ENCODE assay signal across 1 cellular context in the genomic region with DNA sequence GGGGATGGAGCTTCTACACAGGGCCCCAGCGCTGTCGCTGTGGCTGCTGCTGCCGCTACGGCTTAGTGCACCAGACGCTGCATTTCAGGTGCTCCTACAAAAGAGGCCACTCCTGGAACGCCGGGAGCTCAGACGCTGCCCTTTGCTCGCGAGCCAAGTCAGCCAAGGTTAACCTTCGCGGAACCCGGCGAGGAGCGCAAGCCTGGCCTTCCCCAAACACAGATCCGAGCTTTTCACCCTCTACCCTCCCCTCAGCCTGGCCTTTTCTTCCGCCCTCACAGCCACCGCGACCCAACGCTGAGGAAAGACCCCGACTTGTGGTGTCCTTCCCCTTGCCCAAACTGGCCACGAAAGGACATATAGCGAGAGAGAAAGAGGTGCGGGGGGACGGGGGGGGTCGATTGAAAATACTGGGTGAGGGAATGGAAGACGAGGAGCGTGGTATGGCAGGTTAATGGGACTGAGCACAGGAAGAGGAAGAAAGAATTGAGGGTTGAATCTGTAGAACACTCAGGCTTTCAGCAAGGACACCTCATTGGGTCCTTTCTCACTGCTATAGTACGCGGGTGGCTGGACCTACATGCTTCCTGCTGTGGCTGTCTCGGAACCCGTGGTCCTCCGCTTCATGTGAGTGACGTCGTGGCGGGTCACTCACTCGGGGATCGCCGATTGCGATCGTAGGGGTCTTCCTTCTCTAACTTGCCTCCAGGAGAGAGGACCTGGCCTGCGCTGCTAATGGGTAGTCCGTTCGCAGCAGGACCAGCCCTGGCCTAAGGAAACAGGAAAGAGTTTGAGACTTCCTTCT.
TF ChIP-seq lines count a peak whose summit lies in the region.

A gene (plus strand): TSS at position 583 of the 805 bp plus-strand sequence. CDS start 8,460 bp downstream, outside the sequence.
A gene (minus strand): TSS at position 242 of the 805 bp plus-strand sequence. CDS start 7,249 bp downstream, outside the sequence.

TF ChIP-seq in K562, 482 proteins besides CTCF, POLR2A, EP300 and RAD21 (continued from another document and continues in another):
- TF ChIP-seq, protein P1, sequence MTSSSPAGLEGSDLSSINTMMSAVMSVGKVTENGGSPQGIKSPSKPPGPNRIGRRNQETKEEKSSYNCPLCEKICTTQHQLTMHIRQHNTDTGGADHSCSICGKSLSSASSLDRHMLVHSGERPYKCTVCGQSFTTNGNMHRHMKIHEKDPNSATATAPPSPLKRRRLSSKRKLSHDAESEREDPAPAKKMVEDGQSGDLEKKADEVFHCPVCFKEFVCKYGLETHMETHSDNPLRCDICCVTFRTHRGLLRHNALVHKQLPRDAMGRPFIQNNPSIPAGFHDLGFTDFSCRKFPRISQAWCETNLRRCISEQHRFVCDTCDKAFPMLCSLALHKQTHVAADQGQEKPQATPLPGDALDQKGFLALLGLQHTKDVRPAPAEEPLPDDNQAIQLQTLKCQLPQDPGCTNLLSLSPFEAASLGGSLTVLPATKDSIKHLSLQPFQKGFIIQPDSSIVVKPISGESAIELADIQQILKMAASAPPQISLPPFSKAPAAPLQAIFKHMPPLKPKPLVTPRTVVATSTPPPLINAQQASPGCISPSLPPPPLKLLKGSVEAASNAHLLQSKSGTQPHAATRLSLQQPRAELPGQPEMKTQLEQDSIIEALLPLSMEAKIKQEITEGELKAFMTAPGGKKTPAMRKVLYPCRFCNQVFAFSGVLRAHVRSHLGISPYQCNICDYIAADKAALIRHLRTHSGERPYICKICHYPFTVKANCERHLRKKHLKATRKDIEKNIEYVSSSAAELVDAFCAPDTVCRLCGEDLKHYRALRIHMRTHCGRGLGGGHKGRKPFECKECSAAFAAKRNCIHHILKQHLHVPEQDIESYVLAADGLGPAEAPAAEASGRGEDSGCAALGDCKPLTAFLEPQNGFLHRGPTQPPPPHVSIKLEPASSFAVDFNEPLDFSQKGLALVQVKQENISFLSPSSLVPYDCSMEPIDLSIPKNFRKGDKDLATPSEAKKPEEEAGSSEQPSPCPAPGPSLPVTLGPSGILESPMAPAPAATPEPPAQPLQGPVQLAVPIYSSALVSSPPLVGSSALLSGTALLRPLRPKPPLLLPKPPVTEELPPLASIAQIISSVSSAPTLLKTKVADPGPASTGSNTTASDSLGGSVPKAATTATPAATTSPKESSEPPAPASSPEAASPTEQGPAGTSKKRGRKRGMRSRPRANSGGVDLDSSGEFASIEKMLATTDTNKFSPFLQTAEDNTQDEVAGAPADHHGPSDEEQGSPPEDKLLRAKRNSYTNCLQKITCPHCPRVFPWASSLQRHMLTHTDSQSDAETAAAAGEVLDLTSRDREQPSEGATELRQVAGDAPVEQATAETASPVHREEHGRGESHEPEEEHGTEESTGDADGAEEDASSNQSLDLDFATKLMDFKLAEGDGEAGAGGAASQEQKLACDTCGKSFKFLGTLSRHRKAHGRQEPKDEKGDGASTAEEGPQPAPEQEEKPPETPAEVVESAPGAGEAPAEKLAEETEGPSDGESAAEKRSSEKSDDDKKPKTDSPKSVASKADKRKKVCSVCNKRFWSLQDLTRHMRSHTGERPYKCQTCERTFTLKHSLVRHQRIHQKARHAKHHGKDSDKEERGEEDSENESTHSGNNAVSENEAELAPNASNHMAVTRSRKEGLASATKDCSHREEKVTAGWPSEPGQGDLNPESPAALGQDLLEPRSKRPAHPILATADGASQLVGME (CRISPR knock-in tag; IDR thresholded peaks at IDR 0.05) = no peak
- peak in 1 of 2 experiments; percentile 68; a peak in 2 of 4 replicates for TF ChIP-seq CSDE1 (IDR thresholded peaks at IDR 0.05)
- no peak for TF ChIP-seq BMI1 (IDR thresholded peaks at IDR 0.05; ENCODE audit: low read length)
- peak; percentile 82 for TF ChIP-seq CC2D1A (IDR thresholded peaks at IDR 0.05)
- TF ChIP-seq, protein P2, sequence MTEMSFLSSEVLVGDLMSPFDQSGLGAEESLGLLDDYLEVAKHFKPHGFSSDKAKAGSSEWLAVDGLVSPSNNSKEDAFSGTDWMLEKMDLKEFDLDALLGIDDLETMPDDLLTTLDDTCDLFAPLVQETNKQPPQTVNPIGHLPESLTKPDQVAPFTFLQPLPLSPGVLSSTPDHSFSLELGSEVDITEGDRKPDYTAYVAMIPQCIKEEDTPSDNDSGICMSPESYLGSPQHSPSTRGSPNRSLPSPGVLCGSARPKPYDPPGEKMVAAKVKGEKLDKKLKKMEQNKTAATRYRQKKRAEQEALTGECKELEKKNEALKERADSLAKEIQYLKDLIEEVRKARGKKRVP (CRISPR knock-in tag; IDR thresholded peaks at IDR 0.05) = no peak
- peak; percentile 89 for TF ChIP-seq MYC (IDR thresholded peaks at IDR 0.05; ENCODE audit: low read depth, low read length)
- peak; percentile 73; the same call in 1 of the 2 replicates for TF ChIP-seq MYC (CRISPR knock-in tag; IDR thresholded peaks at IDR 0.05; ENCODE audit: borderline replicate concordance, low read depth)
- peak; percentile 91 for TF ChIP-seq ELF1 (tag; IDR thresholded peaks at IDR 0.05)
- TF ChIP-seq, protein P3, sequence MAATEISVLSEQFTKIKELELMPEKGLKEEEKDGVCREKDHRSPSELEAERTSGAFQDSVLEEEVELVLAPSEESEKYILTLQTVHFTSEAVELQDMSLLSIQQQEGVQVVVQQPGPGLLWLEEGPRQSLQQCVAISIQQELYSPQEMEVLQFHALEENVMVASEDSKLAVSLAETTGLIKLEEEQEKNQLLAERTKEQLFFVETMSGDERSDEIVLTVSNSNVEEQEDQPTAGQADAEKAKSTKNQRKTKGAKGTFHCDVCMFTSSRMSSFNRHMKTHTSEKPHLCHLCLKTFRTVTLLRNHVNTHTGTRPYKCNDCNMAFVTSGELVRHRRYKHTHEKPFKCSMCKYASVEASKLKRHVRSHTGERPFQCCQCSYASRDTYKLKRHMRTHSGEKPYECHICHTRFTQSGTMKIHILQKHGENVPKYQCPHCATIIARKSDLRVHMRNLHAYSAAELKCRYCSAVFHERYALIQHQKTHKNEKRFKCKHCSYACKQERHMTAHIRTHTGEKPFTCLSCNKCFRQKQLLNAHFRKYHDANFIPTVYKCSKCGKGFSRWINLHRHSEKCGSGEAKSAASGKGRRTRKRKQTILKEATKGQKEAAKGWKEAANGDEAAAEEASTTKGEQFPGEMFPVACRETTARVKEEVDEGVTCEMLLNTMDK (IDR thresholded peaks at IDR 0.05; ENCODE audit: borderline replicate concordance, insufficient read depth, low read depth, low read length, poor library complexity, severe bottlenecking) = no peak
- no peak for TF ChIP-seq SMAD1 (IDR thresholded peaks at IDR 0.05; ENCODE audit: low read depth, low read length, partially characterized antibody)
- no peak for TF ChIP-seq HIVEP1 (CRISPR knock-in tag; IDR thresholded peaks at IDR 0.05)
- no peak for TF ChIP-seq PPARD (CRISPR knock-in tag; IDR thresholded peaks at IDR 0.05)
- TF ChIP-seq, protein P4, sequence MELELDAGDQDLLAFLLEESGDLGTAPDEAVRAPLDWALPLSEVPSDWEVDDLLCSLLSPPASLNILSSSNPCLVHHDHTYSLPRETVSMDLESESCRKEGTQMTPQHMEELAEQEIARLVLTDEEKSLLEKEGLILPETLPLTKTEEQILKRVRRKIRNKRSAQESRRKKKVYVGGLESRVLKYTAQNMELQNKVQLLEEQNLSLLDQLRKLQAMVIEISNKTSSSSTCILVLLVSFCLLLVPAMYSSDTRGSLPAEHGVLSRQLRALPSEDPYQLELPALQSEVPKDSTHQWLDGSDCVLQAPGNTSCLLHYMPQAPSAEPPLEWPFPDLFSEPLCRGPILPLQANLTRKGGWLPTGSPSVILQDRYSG (tag; conservative IDR thresholded peaks at IDR 0.05; ENCODE audit: low read depth) = no peak
- TF ChIP-seq ZNF75A (CRISPR knock-in tag; IDR thresholded peaks at IDR 0.05) = no peak
- no peak for TF ChIP-seq HMG20A (CRISPR knock-in tag; conservative IDR thresholded peaks at IDR 0.05)
- no peak for TF ChIP-seq HNRNPUL1 (IDR thresholded peaks at IDR 0.05; ENCODE audit: low read length)
- TF ChIP-seq GTF2E2 (tag; IDR thresholded peaks at IDR 0.05) = peak; percentile 52; the same call in 1 of the 2 replicates
- no peak for TF ChIP-seq SRSF1 (IDR thresholded peaks at IDR 0.05; ENCODE audit: low read depth, low read length)
- peak; percentile 80 for TF ChIP-seq ATF7 (IDR thresholded peaks at IDR 0.05)
- TF ChIP-seq RBM34 (IDR thresholded peaks at IDR 0.05; ENCODE audit: borderline replicate concordance, insufficient read depth, low read length) = no peak
- no peak for TF ChIP-seq SMARCB1 (IDR thresholded peaks at IDR 0.05; ENCODE audit: insufficient read length, low read depth)
- TF ChIP-seq, protein P5, sequence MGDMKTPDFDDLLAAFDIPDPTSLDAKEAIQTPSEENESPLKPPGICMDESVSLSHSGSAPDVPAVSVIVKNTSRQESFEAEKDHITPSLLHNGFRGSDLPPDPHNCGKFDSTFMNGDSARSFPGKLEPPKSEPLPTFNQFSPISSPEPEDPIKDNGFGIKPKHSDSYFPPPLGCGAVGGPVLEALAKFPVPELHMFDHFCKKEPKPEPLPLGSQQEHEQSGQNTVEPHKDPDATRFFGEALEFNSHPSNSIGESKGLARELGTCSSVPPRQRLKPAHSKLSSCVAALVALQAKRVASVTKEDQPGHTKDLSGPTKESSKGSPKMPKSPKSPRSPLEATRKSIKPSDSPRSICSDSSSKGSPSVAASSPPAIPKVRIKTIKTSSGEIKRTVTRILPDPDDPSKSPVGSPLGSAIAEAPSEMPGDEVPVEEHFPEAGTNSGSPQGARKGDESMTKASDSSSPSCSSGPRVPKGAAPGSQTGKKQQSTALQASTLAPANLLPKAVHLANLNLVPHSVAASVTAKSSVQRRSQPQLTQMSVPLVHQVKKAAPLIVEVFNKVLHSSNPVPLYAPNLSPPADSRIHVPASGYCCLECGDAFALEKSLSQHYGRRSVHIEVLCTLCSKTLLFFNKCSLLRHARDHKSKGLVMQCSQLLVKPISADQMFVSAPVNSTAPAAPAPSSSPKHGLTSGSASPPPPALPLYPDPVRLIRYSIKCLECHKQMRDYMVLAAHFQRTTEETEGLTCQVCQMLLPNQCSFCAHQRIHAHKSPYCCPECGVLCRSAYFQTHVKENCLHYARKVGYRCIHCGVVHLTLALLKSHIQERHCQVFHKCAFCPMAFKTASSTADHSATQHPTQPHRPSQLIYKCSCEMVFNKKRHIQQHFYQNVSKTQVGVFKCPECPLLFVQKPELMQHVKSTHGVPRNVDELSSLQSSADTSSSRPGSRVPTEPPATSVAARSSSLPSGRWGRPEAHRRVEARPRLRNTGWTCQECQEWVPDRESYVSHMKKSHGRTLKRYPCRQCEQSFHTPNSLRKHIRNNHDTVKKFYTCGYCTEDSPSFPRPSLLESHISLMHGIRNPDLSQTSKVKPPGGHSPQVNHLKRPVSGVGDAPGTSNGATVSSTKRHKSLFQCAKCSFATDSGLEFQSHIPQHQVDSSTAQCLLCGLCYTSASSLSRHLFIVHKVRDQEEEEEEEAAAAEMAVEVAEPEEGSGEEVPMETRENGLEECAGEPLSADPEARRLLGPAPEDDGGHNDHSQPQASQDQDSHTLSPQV (IDR thresholded peaks at IDR 0.05) = no peak
- peak; percentile 7 for TF ChIP-seq SAP30 (IDR thresholded peaks at IDR 0.05; ENCODE audit: borderline replicate concordance, insufficient read depth, low read depth, low read length, poor library complexity, severe bottlenecking)
- TF ChIP-seq ETV1 (tag; conservative IDR thresholded peaks at IDR 0.05; ENCODE audit: low read depth) = peak; percentile 59; the same call in 1 of the 2 replicates
- TF ChIP-seq, protein P6, sequence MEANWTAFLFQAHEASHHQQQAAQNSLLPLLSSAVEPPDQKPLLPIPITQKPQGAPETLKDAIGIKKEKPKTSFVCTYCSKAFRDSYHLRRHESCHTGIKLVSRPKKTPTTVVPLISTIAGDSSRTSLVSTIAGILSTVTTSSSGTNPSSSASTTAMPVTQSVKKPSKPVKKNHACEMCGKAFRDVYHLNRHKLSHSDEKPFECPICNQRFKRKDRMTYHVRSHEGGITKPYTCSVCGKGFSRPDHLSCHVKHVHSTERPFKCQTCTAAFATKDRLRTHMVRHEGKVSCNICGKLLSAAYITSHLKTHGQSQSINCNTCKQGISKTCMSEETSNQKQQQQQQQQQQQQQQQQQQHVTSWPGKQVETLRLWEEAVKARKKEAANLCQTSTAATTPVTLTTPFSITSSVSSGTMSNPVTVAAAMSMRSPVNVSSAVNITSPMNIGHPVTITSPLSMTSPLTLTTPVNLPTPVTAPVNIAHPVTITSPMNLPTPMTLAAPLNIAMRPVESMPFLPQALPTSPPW (CRISPR knock-in tag; IDR thresholded peaks at IDR 0.05) = peak; percentile 98
- peak; percentile 52 to 57; a peak in 2 of 4 replicates for TF ChIP-seq TRIM24 (IDR thresholded peaks at IDR 0.05)
- TF ChIP-seq SIRT6 (IDR thresholded peaks at IDR 0.05; ENCODE audit: low read depth, low read length) = no peak
